22 cellular contexts compared by ENCODE assay signal in the genomic region with DNA sequence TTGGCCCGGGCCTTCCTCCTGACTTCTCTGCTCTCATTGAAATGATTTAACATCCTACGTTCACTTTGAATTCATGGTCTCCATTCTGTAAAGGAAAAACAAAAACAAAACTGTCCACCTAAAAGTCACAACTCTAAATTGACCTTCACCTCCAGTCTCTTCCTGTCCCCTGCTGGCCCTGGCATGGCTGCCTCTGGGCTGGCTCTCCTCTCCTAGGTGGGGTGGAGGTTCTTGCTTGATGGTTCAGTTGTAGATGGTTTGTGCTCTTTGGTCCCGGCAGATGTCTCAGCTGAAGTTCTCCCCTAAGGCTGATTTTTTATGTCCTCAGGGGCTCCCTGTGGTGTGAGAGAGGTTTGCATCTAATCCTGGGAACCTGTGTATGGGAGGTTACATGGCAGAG.
DNase-seq lines count a peak whose midpoint lies in the region; ATAC-seq and TF ChIP-seq lines count a peak whose summit lies in the region.
"Had no signal": no experiment of that assay in that cellular context is flagged by ENCODE, and none has a peak within 500 bp of the region (broad histone marks: within the 10 kb centered on the region; RNA-seq: fewer than 3 reads in every experiment).

No MANE protein-coding gene starts in this region.

- no peaks in the 10 kb centered on the region for H3K9me3 Mint-ChIP-seq in activated CD8-positive, alpha-beta T cell treated with anti-CD3 and anti-CD28 coated beads for 36 hours
- H3K9me3 Mint-ChIP-seq: GM23338 had no signal

- DNase-seq in activated effector memory CD4-positive, alpha-beta T cell treated with anti-CD3 and anti-CD28 coated beads, Interleukin-2, amount 50 U/mL, for 16 hours, result peak; percentile 17
- no peak for DNase-seq in activated effector memory CD4-positive, alpha-beta T cell treated with Interleukin-2 at 50 U/mL for 16 hours
- no peak for DNase-seq in SJSA1 (ENCODE audit: low read depth in 1 of 2, low spot score in 2 of 2)
- DNase-seq in foreskin keratinocyte, result peak in 1 of 2 donors; percentile 5
- peak; percentile 43 for DNase-seq in osteoblast (ENCODE audit: insufficient read length, low spot score, missing footprints)
- no peak for DNase-seq in NCI-H69 (lab: John Stamatoyannopoulos, UW)
- DNase-seq in substantia nigra (lab: John Stamatoyannopoulos, UW), result no peak
- DNase-seq in activated CD8-positive, alpha-beta T cell treated with anti-CD3 and anti-CD28 coated beads for 36 hours, result no peak
- DNase-seq: BE2C; CD4-positive, CD25-positive, alpha-beta regulatory T cell; DMS53; NCI-H1092; NCI-H1417 treated with DMSO at 0.1 percent for 48 hours; NCI-H1694 treated with DMSO at 0.1 percent for 48 hours; NCI-H2081; NCI-H524; NCI-H774; PC-3; Right ventricle myocardium superior had no signal

- H3K4me3 ChIP-seq in SJSA1 (no peak overlapping the region), osteoblast (ENCODE audit: insufficient read depth, low read length) (no peak overlapping the region)
- H3K4me3 ChIP-seq: GM23338, HAP-1 had no signal

- H4K20me1 ChIP-seq in osteoblast (ENCODE audit: insufficient read depth, low read length), result no peaks in the 10 kb centered on the region

- H3K36me3 Mint-ChIP-seq in activated CD8-positive, alpha-beta T cell treated with anti-CD3 and anti-CD28 coated beads for 36 hours (ENCODE audit: low read depth), result no peaks in the 10 kb centered on the region
- H3K36me3 Mint-ChIP-seq: CD4-positive, CD25-positive, alpha-beta regulatory T cell had no signal

- CTCF ChIA-PET in activated CD8-positive, alpha-beta T cell treated with anti-CD3 and anti-CD28 coated beads for 36 hours (lab: Charles Lee), result no interaction called here

- H3K4me1 ChIP-seq in SJSA1 (replicated peaks) (peaks cover 46% of the 10 kb centered on the region), foreskin keratinocyte (peaks cover 29% of the 10 kb centered on the region), osteoblast (ENCODE audit: insufficient read depth, low read length) (peaks cover 24% of the 10 kb centered on the region)
- H3K4me1 ChIP-seq: BE2C, HAP-1 had no signal

- H3K27ac ChIP-seq in SJSA1 (peak overlapping the region; percentile 20), foreskin keratinocyte (peak overlapping the region; percentile 74), osteoblast (ENCODE audit: low read depth, low read length) (no peak overlapping the region), substantia nigra (ENCODE audit: low read depth, low read length, poor library complexity, severe bottlenecking) (no peak overlapping the region)
- H3K27ac ChIP-seq: 22Rv1 had no signal

- H3K4me3 Mint-ChIP-seq in activated CD8-positive, alpha-beta T cell treated with anti-CD3 and anti-CD28 coated beads for 36 hours, result no peak overlapping the region
- H3K4me3 Mint-ChIP-seq: CD4-positive, CD25-positive, alpha-beta regulatory T cell; GM23338 had no signal

- no peak overlapping the region for H3K4me2 ChIP-seq in osteoblast (ENCODE audit: insufficient read depth, low read length)
- H3K4me2 ChIP-seq: GM23338 had no signal

- peaks cover 6% of the 10 kb centered on the region for H3K27me3 Mint-ChIP-seq in activated CD8-positive, alpha-beta T cell treated with anti-CD3 and anti-CD28 coated beads for 36 hours

- no peak for ATAC-seq in foreskin keratinocyte
- no peak for ATAC-seq in activated CD8-positive, alpha-beta T cell treated with anti-CD3 and anti-CD28 coated beads for 36 hours
- ATAC-seq: GM23338, PC-3 had no signal

- H3K27ac Mint-ChIP-seq in activated CD8-positive, alpha-beta T cell treated with anti-CD3 and anti-CD28 coated beads for 36 hours, result no peak overlapping the region
- H3K27ac Mint-ChIP-seq: CD4-positive, CD25-positive, alpha-beta regulatory T cell; GM23338 had no signal

- intact Hi-C loops in activated CD8-positive, alpha-beta T cell treated with anti-CD3 and anti-CD28 coated beads for 36 hours (cut with micrococcal nuclease), result no loop called here

- no peaks in the 10 kb centered on the region for H3K9me3 ChIP-seq in SJSA1 (replicated peaks)
- no peaks in the 10 kb centered on the region for H3K9me3 ChIP-seq in osteoblast (ENCODE audit: low read depth, low read length)
- H3K9me3 ChIP-seq: BE2C, HAP-1 had no signal

- H2AFZ ChIP-seq in osteoblast (ENCODE audit: low read length), result peak overlapping the region; percentile 23
- H2AFZ ChIP-seq: GM23338 had no signal

- H3K4me1 Mint-ChIP-seq in activated CD8-positive, alpha-beta T cell treated with anti-CD3 and anti-CD28 coated beads for 36 hours (ENCODE audit: low read depth), result no peaks in the 10 kb centered on the region
- H3K4me1 Mint-ChIP-seq: CD4-positive, CD25-positive, alpha-beta regulatory T cell had no signal

- no peaks in the 10 kb centered on the region for H3K36me3 ChIP-seq in SJSA1
- H3K36me3 ChIP-seq in osteoblast (ENCODE audit: insufficient read depth, low read length), result no peaks in the 10 kb centered on the region
- H3K36me3 ChIP-seq: BE2C, HAP-1 had no signal

- no peak for TF ChIP-seq CTCF in foreskin keratinocyte (conservative IDR thresholded peaks at IDR 0.05)
- TF ChIP-seq CTCF in osteoblast (IDR thresholded peaks at IDR 0.05; ENCODE audit: extremely low read depth, low read depth, low read length), result no peak
- no peak for TF ChIP-seq CTCF in activated CD8-positive, alpha-beta T cell treated with anti-CD3 and anti-CD28 coated beads for 36 hours (IDR thresholded peaks at IDR 0.05)

- no peaks in the 10 kb centered on the region for H3K79me2 ChIP-seq in osteoblast (ENCODE audit: insufficient read depth, low read length)

- POLR2A ChIA-PET in activated CD8-positive, alpha-beta T cell treated with anti-CD3 and anti-CD28 coated beads for 36 hours (lab: Charles Lee), result no interaction called here

- H3K27me3 ChIP-seq in SJSA1 (replicated peaks) (no peaks in the 10 kb centered on the region), foreskin keratinocyte (no peaks in the 10 kb centered on the region), osteoblast (ENCODE audit: insufficient read depth, low read length) (no peaks in the 10 kb centered on the region)

Comparison
In these comparisons a context has a peak if more than half of its experiments do, and no peak if none do; other contexts are left out.
1. DNase-seq: peak in activated effector memory CD4-positive, alpha-beta T cell treated with anti-CD3 and anti-CD28 coated beads, Interleukin-2, amount 50 U/mL, for 16 hours (single experiment) and osteoblast (single experiment); none in activated effector memory CD4-positive, alpha-beta T cell treated with Interleukin-2 at 50 U/mL for 16 hours (single experiment), SJSA1 (0 of 2), NCI-H69 (single experiment), substantia nigra (0 of 49) and activated CD8-positive, alpha-beta T cell treated with anti-CD3 and anti-CD28 coated beads for 36 hours (single experiment).
2. H3K27ac ChIP-seq: peak in SJSA1 (single experiment) and foreskin keratinocyte (single experiment); none in osteoblast (single experiment) and substantia nigra (single experiment).